ENCODE assay signal across 19 cellular contexts in the genomic region with DNA sequence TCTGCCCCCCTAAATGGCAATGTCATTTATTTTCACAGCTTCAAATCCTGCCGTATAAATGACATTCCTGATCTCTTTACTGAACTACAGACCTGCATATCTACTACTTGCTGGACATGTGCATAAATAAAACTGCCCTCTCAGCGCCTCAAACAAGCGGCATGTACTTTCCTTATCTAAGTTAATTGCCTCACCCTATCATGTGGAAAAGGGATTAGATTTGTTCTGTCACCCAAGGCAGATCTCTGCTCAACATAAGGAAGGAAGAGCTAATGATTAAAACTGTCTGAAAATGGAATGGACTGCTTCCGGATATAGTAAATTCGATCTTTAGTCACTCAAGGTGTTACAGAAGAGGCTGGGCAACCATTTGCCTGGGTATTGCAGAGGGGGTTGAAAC. TPM values are rescaled to one million over a fixed set of nuclear protein-coding genes. Genes with fewer than 3 reads are reported as not detected.
DNase-seq lines count a peak whose midpoint lies in the region; ATAC-seq and TF ChIP-seq lines count a peak whose summit lies in the region.
"Had no signal": no experiment of that assay in that cellular context is flagged by ENCODE, and none has a peak within 500 bp of the region (broad histone marks: within the 10 kb centered on the region; RNA-seq: fewer than 3 reads in every experiment).

No MANE protein-coding gene starts in this region.

- DNase-seq in activated naive CD4-positive, alpha-beta T cell treated with anti-CD3 and anti-CD28 coated beads, Interleukin-2, amount 10 ng/mL, durations not matched to agents 7 days and 5 days, result no peak
- DNase-seq in activated naive CD4-positive, alpha-beta T cell treated with anti-CD3 and anti-CD28 coated beads, Interleukin-2, amount 50 U/mL, for 16 hours, result no peak
- DNase-seq in upper lobe of right lung, result no peak
- no peak for DNase-seq in GM20000 (ENCODE audit: low spot score)
- DNase-seq in AG08396 (ENCODE audit: low spot score), result no peak
- DNase-seq: 8988T; activated CD4-positive, alpha-beta T cell treated with anti-CD3 and anti-CD28 coated beads, Interleukin-2, amount 50 U/mL, for 4 hours; activated T-cell treated with anti-CD3 and anti-CD28 coated beads, Interleukin-2, amount 50 U/mL, for 24 hours; gastrocnemius medialis; NCI-H1436; SIG-M5; stimulated activated CD4-positive, alpha-beta T cell treated with anti-CD3 and anti-CD28 coated beads, Interleukin-15, amount 100 ng/mL, for 24 hours had no signal

- H3K9me3 ChIP-seq in gastroesophageal sphincter (no peaks in the 10 kb centered on the region), mucosa of stomach (ENCODE audit: control insufficient read depth, low read length) (no peaks in the 10 kb centered on the region), upper lobe of right lung (no peaks in the 10 kb centered on the region)
- H3K9me3 ChIP-seq: gastrocnemius medialis, prostate gland had no signal

- H3K36me3 Mint-ChIP-seq in activated naive CD4-positive, alpha-beta T cell treated with anti-CD3 and anti-CD28 coated beads, Interleukin-2, amount 10 ng/mL, durations not matched to agents 7 days and 5 days, result peaks cover 9% of the 10 kb centered on the region
- H3K36me3 Mint-ChIP-seq: CD14-positive monocyte had no signal

- H3K4me1 ChIP-seq in gastroesophageal sphincter, result peaks cover 5 to 51% (median 15%) of the 10 kb centered on the region in 3 donors
- peaks cover 48% of the 10 kb centered on the region for H3K4me1 ChIP-seq in mucosa of stomach (ENCODE audit: control insufficient read depth, insufficient read depth, low read length)
- H3K4me1 ChIP-seq in upper lobe of right lung, result peaks cover 21% of the 10 kb centered on the region
- H3K4me1 ChIP-seq: prostate gland had no signal

- WGBS in gastroesophageal sphincter (ENCODE audit: low coverage in 1 of 2), 2 donors, result 28 to 65% methylated on average over 4 to 5 of the region's 5 CpGs

- no peak for ATAC-seq in gastroesophageal sphincter
- no peak for ATAC-seq in upper lobe of right lung
- no peak for ATAC-seq in HG03354 (IDR thresholded peaks at IDR 0.05; ENCODE audit: poor library complexity, severe bottlenecking, unreplicated experiment)

- TF ChIP-seq CTCF in gastroesophageal sphincter (IDR thresholded peaks at IDR 0.05) (no peak), upper lobe of right lung (IDR thresholded peaks at IDR 0.05) (no peak), GM20000 (IDR thresholded peaks at IDR 0.05; ENCODE audit: extremely low read depth, missing control alignments) (no peak)

- H3K36me3 ChIP-seq in gastroesophageal sphincter (no peaks in the 10 kb centered on the region), mucosa of stomach (ENCODE audit: control insufficient read depth, insufficient read depth, low read length) (no peaks in the 10 kb centered on the region), upper lobe of right lung (no peaks in the 10 kb centered on the region)
- H3K36me3 ChIP-seq: gastrocnemius medialis, prostate gland had no signal

- no peaks in the 10 kb centered on the region for H3K9me3 Mint-ChIP-seq in activated naive CD4-positive, alpha-beta T cell treated with anti-CD3 and anti-CD28 coated beads, Interleukin-2, amount 10 ng/mL, durations not matched to agents 7 days and 5 days
- H3K9me3 Mint-ChIP-seq: activated T-cell treated with anti-CD3 and anti-CD28 coated beads, Interleukin-2, amount 50 U/mL, for 24 hours; CD14-positive monocyte had no signal

- H3K27ac ChIP-seq in gastroesophageal sphincter, result peak overlapping the region in 3 of 4 donors; percentile 78 to 84 (median 79)
- H3K27ac ChIP-seq in upper lobe of right lung, result peak overlapping the region; percentile 17
- H3K27ac ChIP-seq: prostate gland had no signal

- H3K27me3 ChIP-seq in gastroesophageal sphincter (no peaks in the 10 kb centered on the region), mucosa of stomach (ENCODE audit: control insufficient read depth, insufficient read depth, low read length) (no peaks in the 10 kb centered on the region), upper lobe of right lung (no peaks in the 10 kb centered on the region)
- H3K27me3 ChIP-seq: gastrocnemius medialis had no signal

- H3K4me3 ChIP-seq in gastroesophageal sphincter (no peak overlapping the region), mucosa of stomach (ENCODE audit: low read length) (no peak overlapping the region), upper lobe of right lung (no peak overlapping the region)
- H3K4me3 ChIP-seq: gastrocnemius medialis, prostate gland had no signal

- H3K4me1 Mint-ChIP-seq in activated naive CD4-positive, alpha-beta T cell treated with anti-CD3 and anti-CD28 coated beads, Interleukin-2, amount 10 ng/mL, durations not matched to agents 7 days and 5 days, result no peaks in the 10 kb centered on the region

- peak overlapping the region; percentile 2 for H3K27ac Mint-ChIP-seq in activated naive CD4-positive, alpha-beta T cell treated with anti-CD3 and anti-CD28 coated beads, Interleukin-2, amount 10 ng/mL, durations not matched to agents 7 days and 5 days
- H3K27ac Mint-ChIP-seq: activated T-cell treated with anti-CD3 and anti-CD28 coated beads, Interleukin-2, amount 50 U/mL, for 24 hours; mesothelial cell of epicardium had no signal

- CTCF ChIA-PET in activated naive CD4-positive, alpha-beta T cell treated with anti-CD3 and anti-CD28 coated beads, Interleukin-2, amount 10 ng/mL, durations not matched to agents 7 days and 5 days (lab: Charles Lee), result no interaction called here

- H3K4me3 Mint-ChIP-seq in activated naive CD4-positive, alpha-beta T cell treated with anti-CD3 and anti-CD28 coated beads, Interleukin-2, amount 10 ng/mL, durations not matched to agents 7 days and 5 days, result no peak overlapping the region
- H3K4me3 Mint-ChIP-seq: activated T-cell treated with anti-CD3 and anti-CD28 coated beads, Interleukin-2, amount 50 U/mL, for 24 hours; CD14-positive monocyte; mesothelial cell of epicardium had no signal

- no peak for TF ChIP-seq POLR2A in gastroesophageal sphincter (IDR thresholded peaks at IDR 0.05)

- H3K27me3 Mint-ChIP-seq in activated naive CD4-positive, alpha-beta T cell treated with anti-CD3 and anti-CD28 coated beads, Interleukin-2, amount 10 ng/mL, durations not matched to agents 7 days and 5 days, result no peaks in the 10 kb centered on the region

- no peak for TF ChIP-seq EP300 in gastroesophageal sphincter (IDR thresholded peaks at IDR 0.05)

- H3K9ac ChIP-seq in mucosa of stomach (ENCODE audit: low read length), result peak overlapping the region; percentile 47

- intact Hi-C loops in upper lobe of right lung (cut with DNase I), result no loop called here

RNA-seq across cellular contexts. Expression of gene DLG3, which starts 37.2 kb away (rescaled TPM):
- 10 to 100 TPM; 22.3 to 46.2 (median 26.8) TPM for total RNA-seq in gastroesophageal sphincter
- 24.4 TPM for total RNA-seq in upper lobe of right lung

RNA-seq across cellular contexts. Expression of gene GDPD2, which starts 58.8 kb away (rescaled TPM):
- total RNA-seq in gastroesophageal sphincter (under 1 TPM in 1 of 4 donors, not detected in 3; 0.35 TPM), upper lobe of right lung (not detected)
- total RNA-seq: gastrocnemius medialis, HT-29, prostate gland had no signal
